1 cellular context compared by ENCODE assay signal in the genomic region with DNA sequence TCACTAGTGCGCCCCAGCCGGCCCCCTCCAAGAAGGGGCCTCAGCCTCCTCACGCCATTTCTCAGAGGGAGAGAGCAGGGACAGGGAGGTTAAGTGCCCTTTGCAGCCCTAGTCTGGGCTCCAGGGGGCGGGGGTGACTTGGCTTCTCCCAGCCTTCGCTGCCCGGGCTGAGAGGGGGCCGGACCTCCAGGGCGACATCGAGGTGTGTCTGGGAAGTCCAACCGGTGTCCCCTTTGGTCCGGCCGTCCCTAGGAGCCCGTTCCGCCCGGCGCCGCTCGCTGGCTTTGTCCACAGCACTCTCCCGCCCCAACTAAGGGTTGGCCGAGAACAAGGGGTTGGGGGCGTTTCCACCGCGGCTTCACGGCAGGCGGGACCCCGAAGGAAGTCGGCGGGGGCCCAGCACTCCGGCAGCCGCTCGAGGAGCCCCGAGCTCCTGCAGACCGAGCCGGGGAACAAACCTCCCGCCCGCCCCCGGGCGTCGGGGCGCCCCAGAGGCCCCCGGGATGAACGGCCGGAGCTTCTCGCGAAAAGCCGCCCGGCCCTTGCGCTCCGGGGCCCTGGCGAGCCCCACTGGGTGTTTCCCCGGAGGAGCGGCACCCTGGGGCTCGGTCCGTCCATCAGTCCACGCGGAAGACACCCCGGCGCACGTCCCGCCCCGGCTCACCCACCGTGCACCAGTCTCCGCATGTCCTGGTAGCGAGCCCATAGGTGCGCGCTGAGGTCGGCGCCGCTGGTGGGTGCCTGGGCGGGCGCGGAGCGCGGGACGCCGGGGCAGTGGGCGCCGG.
TF ChIP-seq lines count a peak whose summit lies in the region.

No MANE protein-coding gene starts in this region.

TF ChIP-seq in HepG2, 621 proteins besides CTCF, POLR2A, EP300 and RAD21 (continued from another document and continues in another):
- TF ChIP-seq, protein P1, sequence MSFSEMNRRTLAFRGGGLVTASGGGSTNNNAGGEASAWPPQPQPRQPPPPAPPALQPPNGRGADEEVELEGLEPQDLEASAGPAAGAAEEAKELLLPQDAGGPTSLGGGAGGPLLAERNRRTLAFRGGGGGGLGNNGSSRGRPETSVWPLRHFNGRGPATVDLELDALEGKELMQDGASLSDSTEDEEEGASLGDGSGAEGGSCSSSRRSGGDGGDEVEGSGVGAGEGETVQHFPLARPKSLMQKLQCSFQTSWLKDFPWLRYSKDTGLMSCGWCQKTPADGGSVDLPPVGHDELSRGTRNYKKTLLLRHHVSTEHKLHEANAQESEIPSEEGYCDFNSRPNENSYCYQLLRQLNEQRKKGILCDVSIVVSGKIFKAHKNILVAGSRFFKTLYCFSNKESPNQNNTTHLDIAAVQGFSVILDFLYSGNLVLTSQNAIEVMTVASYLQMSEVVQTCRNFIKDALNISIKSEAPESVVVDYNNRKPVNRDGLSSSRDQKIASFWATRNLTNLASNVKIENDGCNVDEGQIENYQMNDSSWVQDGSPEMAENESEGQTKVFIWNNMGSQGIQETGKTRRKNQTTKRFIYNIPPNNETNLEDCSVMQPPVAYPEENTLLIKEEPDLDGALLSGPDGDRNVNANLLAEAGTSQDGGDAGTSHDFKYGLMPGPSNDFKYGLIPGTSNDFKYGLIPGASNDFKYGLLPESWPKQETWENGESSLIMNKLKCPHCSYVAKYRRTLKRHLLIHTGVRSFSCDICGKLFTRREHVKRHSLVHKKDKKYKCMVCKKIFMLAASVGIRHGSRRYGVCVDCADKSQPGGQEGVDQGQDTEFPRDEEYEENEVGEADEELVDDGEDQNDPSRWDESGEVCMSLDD (CRISPR knock-in tag; IDR thresholded peaks at IDR 0.05; ENCODE audit: borderline replicate concordance), result peak; percentile 65; the same call in 1 of the 2 replicates
- TF ChIP-seq ZIK1 (CRISPR knock-in tag; IDR thresholded peaks at IDR 0.05; ENCODE audit: borderline replicate concordance, low read depth), result no peak
- TF ChIP-seq ZNF549 (CRISPR knock-in tag; IDR thresholded peaks at IDR 0.05), result no peak
- TF ChIP-seq SAP130 (CRISPR knock-in tag; IDR thresholded peaks at IDR 0.05; ENCODE audit: low read depth), result peak; percentile 25; the same call in 1 of the 2 replicates
- no peak for TF ChIP-seq ZNF317 (CRISPR knock-in tag; IDR thresholded peaks at IDR 0.05)
- no peak for TF ChIP-seq POLR2G (IDR thresholded peaks at IDR 0.05; ENCODE audit: low read depth, low read length)
- TF ChIP-seq ZZZ3 (CRISPR knock-in tag; IDR thresholded peaks at IDR 0.05; ENCODE audit: borderline replicate concordance), result no peak
- TF ChIP-seq NR3C1 (CRISPR knock-in tag; IDR thresholded peaks at IDR 0.05), result no peak
- no peak for TF ChIP-seq NCOR1 (IDR thresholded peaks at IDR 0.05; ENCODE audit: borderline replicate concordance, low read length)
- TF ChIP-seq RARG (CRISPR knock-in tag; IDR thresholded peaks at IDR 0.05; ENCODE audit: low read depth), result no peak
- TF ChIP-seq ZNF569 (CRISPR knock-in tag; IDR thresholded peaks at IDR 0.05; ENCODE audit: borderline replicate concordance), result no peak
- TF ChIP-seq GPN1 (CRISPR knock-in tag; IDR thresholded peaks at IDR 0.05; ENCODE audit: borderline replicate concordance), result no peak
- TF ChIP-seq, protein P2, sequence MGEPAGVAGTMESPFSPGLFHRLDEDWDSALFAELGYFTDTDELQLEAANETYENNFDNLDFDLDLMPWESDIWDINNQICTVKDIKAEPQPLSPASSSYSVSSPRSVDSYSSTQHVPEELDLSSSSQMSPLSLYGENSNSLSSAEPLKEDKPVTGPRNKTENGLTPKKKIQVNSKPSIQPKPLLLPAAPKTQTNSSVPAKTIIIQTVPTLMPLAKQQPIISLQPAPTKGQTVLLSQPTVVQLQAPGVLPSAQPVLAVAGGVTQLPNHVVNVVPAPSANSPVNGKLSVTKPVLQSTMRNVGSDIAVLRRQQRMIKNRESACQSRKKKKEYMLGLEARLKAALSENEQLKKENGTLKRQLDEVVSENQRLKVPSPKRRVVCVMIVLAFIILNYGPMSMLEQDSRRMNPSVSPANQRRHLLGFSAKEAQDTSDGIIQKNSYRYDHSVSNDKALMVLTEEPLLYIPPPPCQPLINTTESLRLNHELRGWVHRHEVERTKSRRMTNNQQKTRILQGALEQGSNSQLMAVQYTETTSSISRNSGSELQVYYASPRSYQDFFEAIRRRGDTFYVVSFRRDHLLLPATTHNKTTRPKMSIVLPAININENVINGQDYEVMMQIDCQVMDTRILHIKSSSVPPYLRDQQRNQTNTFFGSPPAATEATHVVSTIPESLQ (CRISPR knock-in tag; conservative IDR thresholded peaks at IDR 0.05), result no peak
- no peak for TF ChIP-seq HDAC2 (CRISPR knock-in tag; IDR thresholded peaks at IDR 0.05)
- 0 out of 2 replicates have a peak, but pooled peaks have one; percentile 49 for TF ChIP-seq ZNF577 (CRISPR knock-in tag; IDR thresholded peaks at IDR 0.05; ENCODE audit: borderline replicate concordance, low read depth)
- no peak for TF ChIP-seq SYNCRIP (IDR thresholded peaks at IDR 0.05; ENCODE audit: insufficient read depth, low read depth, low read length)
- TF ChIP-seq NCOA5 (CRISPR knock-in tag; IDR thresholded peaks at IDR 0.05), result no peak
- TF ChIP-seq HOXA5 (CRISPR knock-in tag; IDR thresholded peaks at IDR 0.05), result no peak
- no peak for TF ChIP-seq JUN (CRISPR knock-in tag; IDR thresholded peaks at IDR 0.05)
- TF ChIP-seq ZNF407 (CRISPR knock-in tag; IDR thresholded peaks at IDR 0.05; ENCODE audit: not compliant biosample characterization), result no peak
- TF ChIP-seq SALL1 (CRISPR knock-in tag; IDR thresholded peaks at IDR 0.05), result 0 out of 2 replicates have a peak, but pooled peaks have one; percentile 18
- TF ChIP-seq LCORL (IDR thresholded peaks at IDR 0.05), result no peak
- no peak for TF ChIP-seq LCORL (CRISPR knock-in tag; IDR thresholded peaks at IDR 0.05)
- no peak for TF ChIP-seq ZBTB42 (CRISPR knock-in tag; IDR thresholded peaks at IDR 0.05)
- TF ChIP-seq ZNF556 (CRISPR knock-in tag; IDR thresholded peaks at IDR 0.05; ENCODE audit: borderline replicate concordance), result no peak
- TF ChIP-seq ZEB1 (IDR thresholded peaks at IDR 0.05; ENCODE audit: insufficient replicate concordance, low read depth), result no peak
- TF ChIP-seq ZNF383 (CRISPR knock-in tag; IDR thresholded peaks at IDR 0.05; ENCODE audit: borderline replicate concordance), result no peak
- no peak; the same call in 1 of the 2 replicates for TF ChIP-seq MXD1 (CRISPR knock-in tag; IDR thresholded peaks at IDR 0.05)
- no peak for TF ChIP-seq RBM39 (IDR thresholded peaks at IDR 0.05; ENCODE audit: low read depth, low read length, poor library complexity, severe bottlenecking)
- TF ChIP-seq SMAD3 (CRISPR knock-in tag; IDR thresholded peaks at IDR 0.05), result no peak
- TF ChIP-seq RBM22 (optimal IDR thresholded peaks at IDR 0.05; ENCODE audit: low read length), result no peak
- no peak for TF ChIP-seq DNMT3B (CRISPR knock-in tag; conservative IDR thresholded peaks at IDR 0.05)
- TF ChIP-seq ZSCAN21 (CRISPR knock-in tag; IDR thresholded peaks at IDR 0.05; ENCODE audit: borderline replicate concordance), result no peak
- no peak for TF ChIP-seq MEF2D (CRISPR knock-in tag; IDR thresholded peaks at IDR 0.05)
- TF ChIP-seq ZNF136 (CRISPR knock-in tag; IDR thresholded peaks at IDR 0.05; ENCODE audit: low read depth), result no peak
- TF ChIP-seq ZNF33A (CRISPR knock-in tag; IDR thresholded peaks at IDR 0.05; ENCODE audit: borderline replicate concordance), result no peak
- no peak for TF ChIP-seq ZNF749 (CRISPR knock-in tag; IDR thresholded peaks at IDR 0.05; ENCODE audit: borderline replicate concordance)
- TF ChIP-seq KLF12 (CRISPR knock-in tag; IDR thresholded peaks at IDR 0.05; ENCODE audit: borderline replicate concordance), result 0 out of 2 replicates have a peak, but pooled peaks have one; percentile 9
- TF ChIP-seq, protein P3, sequence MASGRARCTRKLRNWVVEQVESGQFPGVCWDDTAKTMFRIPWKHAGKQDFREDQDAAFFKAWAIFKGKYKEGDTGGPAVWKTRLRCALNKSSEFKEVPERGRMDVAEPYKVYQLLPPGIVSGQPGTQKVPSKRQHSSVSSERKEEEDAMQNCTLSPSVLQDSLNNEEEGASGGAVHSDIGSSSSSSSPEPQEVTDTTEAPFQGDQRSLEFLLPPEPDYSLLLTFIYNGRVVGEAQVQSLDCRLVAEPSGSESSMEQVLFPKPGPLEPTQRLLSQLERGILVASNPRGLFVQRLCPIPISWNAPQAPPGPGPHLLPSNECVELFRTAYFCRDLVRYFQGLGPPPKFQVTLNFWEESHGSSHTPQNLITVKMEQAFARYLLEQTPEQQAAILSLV (CRISPR knock-in tag; IDR thresholded peaks at IDR 0.05; ENCODE audit: borderline replicate concordance), result no peak
- no peak for TF ChIP-seq POGZ (CRISPR knock-in tag; IDR thresholded peaks at IDR 0.05)
- no peak for TF ChIP-seq BORCS8-MEF2B (CRISPR knock-in tag; IDR thresholded peaks at IDR 0.05)
- no peak for TF ChIP-seq ZBTB21 (CRISPR knock-in tag; IDR thresholded peaks at IDR 0.05)
- TF ChIP-seq, protein P4, sequence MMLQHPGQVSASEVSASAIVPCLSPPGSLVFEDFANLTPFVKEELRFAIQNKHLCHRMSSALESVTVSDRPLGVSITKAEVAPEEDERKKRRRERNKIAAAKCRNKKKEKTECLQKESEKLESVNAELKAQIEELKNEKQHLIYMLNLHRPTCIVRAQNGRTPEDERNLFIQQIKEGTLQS (CRISPR knock-in tag; IDR thresholded peaks at IDR 0.05), result 0 out of 2 replicates have a peak, but pooled peaks have one; percentile 7
- TF ChIP-seq, protein P5, sequence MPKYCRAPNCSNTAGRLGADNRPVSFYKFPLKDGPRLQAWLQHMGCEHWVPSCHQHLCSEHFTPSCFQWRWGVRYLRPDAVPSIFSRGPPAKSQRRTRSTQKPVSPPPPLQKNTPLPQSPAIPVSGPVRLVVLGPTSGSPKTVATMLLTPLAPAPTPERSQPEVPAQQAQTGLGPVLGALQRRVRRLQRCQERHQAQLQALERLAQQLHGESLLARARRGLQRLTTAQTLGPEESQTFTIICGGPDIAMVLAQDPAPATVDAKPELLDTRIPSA (CRISPR knock-in tag; IDR thresholded peaks at IDR 0.05; ENCODE audit: borderline replicate concordance), result 0 out of 2 replicates have a peak, but pooled peaks have one; percentile 29
- no peak; the same call in 1 of the 2 replicates for TF ChIP-seq NFKB2 (CRISPR knock-in tag; IDR thresholded peaks at IDR 0.05; ENCODE audit: borderline replicate concordance)
- TF ChIP-seq, protein P6, sequence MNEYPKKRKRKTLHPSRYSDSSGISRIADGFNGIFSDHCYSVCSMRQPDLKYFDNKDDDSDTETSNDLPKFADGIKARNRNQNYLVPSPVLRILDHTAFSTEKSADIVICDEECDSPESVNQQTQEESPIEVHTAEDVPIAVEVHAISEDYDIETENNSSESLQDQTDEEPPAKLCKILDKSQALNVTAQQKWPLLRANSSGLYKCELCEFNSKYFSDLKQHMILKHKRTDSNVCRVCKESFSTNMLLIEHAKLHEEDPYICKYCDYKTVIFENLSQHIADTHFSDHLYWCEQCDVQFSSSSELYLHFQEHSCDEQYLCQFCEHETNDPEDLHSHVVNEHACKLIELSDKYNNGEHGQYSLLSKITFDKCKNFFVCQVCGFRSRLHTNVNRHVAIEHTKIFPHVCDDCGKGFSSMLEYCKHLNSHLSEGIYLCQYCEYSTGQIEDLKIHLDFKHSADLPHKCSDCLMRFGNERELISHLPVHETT (CRISPR knock-in tag; conservative IDR thresholded peaks at IDR 0.05), result no peak
